ENCODE assay signal across 2 cellular contexts in genomic region chr1:54881604-54882003, GRCh38.
TF ChIP-seq lines count a peak whose summit lies in the region.

No MANE protein-coding gene starts in this region.

TF ChIP-seq in HEK293, 187 proteins besides CTCF, POLR2A, EP300 and RAD21:
- TF ChIP-seq ZNF146 (tag by site-specific recombination; IDR thresholded peaks at IDR 0.05), result peak; percentile 70; the same call in 1 of the 2 replicates
TF ChIP-seq in HEK293: peak in this region for 1; not testable (repeated sequence) for 186.

TF ChIP-seq in HepG2, 621 proteins besides CTCF, POLR2A, EP300 and RAD21:
- 0 out of 2 replicates have a peak, but pooled peaks have one; percentile 84 for TF ChIP-seq ZNF260 (CRISPR knock-in tag; IDR thresholded peaks at IDR 0.05; ENCODE audit: borderline replicate concordance, low read depth)
